ENCODE assay signal across 36 cellular contexts in the genomic region with DNA sequence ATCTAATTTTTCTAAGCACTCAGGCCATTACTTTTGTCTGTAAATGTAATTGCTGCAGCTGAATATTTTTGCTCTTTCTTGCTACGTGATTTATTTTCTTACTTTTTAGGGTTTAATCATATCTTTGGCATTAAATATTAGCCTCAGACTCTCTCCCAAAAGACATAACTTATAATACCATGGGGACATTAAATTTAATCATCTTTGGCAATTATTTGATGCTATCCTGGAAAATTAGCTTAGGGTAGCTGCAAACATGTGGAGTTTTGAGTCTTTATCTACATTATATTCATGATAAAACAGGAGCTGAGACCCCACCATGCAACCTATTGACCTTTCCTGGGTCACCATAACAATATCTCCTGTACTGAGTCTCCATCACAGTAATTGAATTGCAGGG. TPM values are rescaled to one million over a fixed set of nuclear protein-coding genes. Genes with fewer than 3 reads are reported as not detected.
"Had no signal": no experiment of that assay in that cellular context is flagged by ENCODE, and none has a peak within 500 bp of the region (broad histone marks: within the 10 kb centered on the region; RNA-seq: fewer than 3 reads in every experiment).

No MANE protein-coding gene starts in this region.

- H3K4me3 ChIP-seq: adrenal gland, body of pancreas, breast epithelium had no signal

- H3K27ac Mint-ChIP-seq: activated B cell treated with CpG ODN at 0.5 μM for 24 hours; activated CD4-positive, alpha-beta memory T cell treated with anti-CD3 and anti-CD28 coated beads for 36 hours; activated CD4-positive, alpha-beta T cell treated with anti-CD3 and anti-CD28 coated beads, Interleukin-2, amount 10 ng/mL, durations not matched to agents 24 days and 14 days; activated CD8-positive, alpha-beta T cell treated with anti-CD3 and anti-CD28 coated beads for 36 hours; activated naive CD4-positive, alpha-beta T cell treated with anti-CD3 and anti-CD28 coated beads for 36 hours; activated naive CD8-positive, alpha-beta T cell treated with anti-CD3 and anti-CD28 coated beads for 36 hours; activated T-cell treated with anti-CD3 and anti-CD28 coated beads, Interleukin-2, amount 50 U/mL, for 72 hours; activated T-helper 1 cell treated with anti-CD3 and anti-CD28 coated beads, Interleukin-12 subunit alpha, Interleukin-12 subunit beta, Interleukin-2, Interleukin-4 antibody, amounts not matched to agents 30 ng/mL and 10 ng/mL and 1 ng/mL, durations not matched to agents 14 hours and 24 hours and 36 hours; activated T-helper 17 cell treated with anti-CD3 and anti-CD28 coated beads, Interleukin-2, amount 50 U/mL, for 72 hours; T-helper 1 cell treated with Interleukin-12 subunit alpha and Interleukin-12 subunit beta and Interleukin-4 antibody, amounts not matched to agents 30 μg/mL and 1 μg/mL, for 36 hours; T-helper 2 cell treated with Interferon-gamma antibody and Interleukin-4, amounts not matched to agents 5 μg/mL and 100 μg/mL, for 36 hours had no signal

- H3K4me1 ChIP-seq: adrenal gland, body of pancreas, breast epithelium had no signal

- H3K27me3 ChIP-seq: adrenal gland, body of pancreas, brain microvascular endothelial cell, breast epithelium had no signal

- H3K9me3 ChIP-seq: adrenal gland, body of pancreas, breast epithelium had no signal

- H3K4me1 Mint-ChIP-seq: activated B cell treated with CpG ODN at 0.5 μM for 24 hours had no signal

- ATAC-seq: activated CD8-positive, alpha-beta T cell treated with anti-CD3 and anti-CD28 coated beads for 36 hours; activated naive CD4-positive, alpha-beta T cell treated with anti-CD3 and anti-CD28 coated beads, Interleukin-2, amount 50 U/mL, for 72 hours; activated T-cell treated with anti-CD3 and anti-CD28 coated beads, Interleukin-2, amount 50 U/mL, for 4 hours; activated T-cell treated with anti-CD3 and anti-CD28 coated beads, Interleukin-2, amount 50 U/mL, for 72 hours; activated T-helper 17 cell treated with anti-CD3 and anti-CD28 coated beads, Interleukin-2, amount 50 U/mL, for 72 hours; body of pancreas had no signal

- H3K9me3 Mint-ChIP-seq: activated B cell treated with CpG ODN at 0.5 μM for 24 hours; activated CD4-positive, alpha-beta memory T cell treated with anti-CD3 and anti-CD28 coated beads for 36 hours; activated CD4-positive, alpha-beta T cell treated with anti-CD3 and anti-CD28 coated beads, Interleukin-2, amount 10 ng/mL, durations not matched to agents 24 days and 14 days; activated CD8-positive, alpha-beta T cell treated with anti-CD3 and anti-CD28 coated beads for 36 hours; activated naive CD4-positive, alpha-beta T cell treated with anti-CD3 and anti-CD28 coated beads for 36 hours; activated naive CD4-positive, alpha-beta T cell treated with anti-CD3 and anti-CD28 coated beads, Interleukin-2, amount 50 U/mL, for 72 hours; activated naive CD8-positive, alpha-beta T cell treated with anti-CD3 and anti-CD28 coated beads for 36 hours; activated T-cell treated with anti-CD3 and anti-CD28 coated beads, Interleukin-2, amount 50 U/mL, for 4 hours; activated T-cell treated with anti-CD3 and anti-CD28 coated beads, Interleukin-2, amount 50 U/mL, for 72 hours; activated T-helper 1 cell treated with anti-CD3 and anti-CD28 coated beads, Interleukin-12 subunit alpha, Interleukin-12 subunit beta, Interleukin-2, Interleukin-4 antibody, amounts not matched to agents 30 ng/mL and 10 ng/mL and 1 ng/mL, durations not matched to agents 14 hours and 24 hours and 36 hours; activated T-helper 17 cell treated with anti-CD3 and anti-CD28 coated beads, Interleukin-2, amount 50 U/mL, for 72 hours; T-helper 1 cell treated with Interleukin-12 subunit alpha and Interleukin-12 subunit beta and Interleukin-4 antibody, amounts not matched to agents 30 μg/mL and 1 μg/mL, for 36 hours; T-helper 2 cell treated with Interferon-gamma antibody and Interleukin-4, amounts not matched to agents 5 μg/mL and 100 μg/mL, for 36 hours had no signal

- H3K36me3 Mint-ChIP-seq: activated CD4-positive, alpha-beta memory T cell treated with anti-CD3 and anti-CD28 coated beads for 36 hours; activated naive CD4-positive, alpha-beta T cell treated with anti-CD3 and anti-CD28 coated beads, Interleukin-2, amount 50 U/mL, for 72 hours; activated naive CD8-positive, alpha-beta T cell treated with anti-CD3 and anti-CD28 coated beads for 36 hours had no signal

- H3K27me3 Mint-ChIP-seq: activated CD4-positive, alpha-beta memory T cell treated with anti-CD3 and anti-CD28 coated beads for 36 hours; activated CD8-positive, alpha-beta T cell treated with anti-CD3 and anti-CD28 coated beads for 36 hours; activated naive CD8-positive, alpha-beta T cell treated with anti-CD3 and anti-CD28 coated beads for 36 hours; activated T-helper 17 cell treated with anti-CD3 and anti-CD28 coated beads, Interleukin-2, amount 50 U/mL, for 72 hours had no signal

- H3K27ac ChIP-seq: adrenal gland, body of pancreas, brain microvascular endothelial cell, breast epithelium, VCaP had no signal

- H3K36me3 ChIP-seq: adrenal gland, brain microvascular endothelial cell, breast epithelium had no signal

- H3K4me3 Mint-ChIP-seq: activated B cell treated with CpG ODN at 0.5 μM for 24 hours; activated CD4-positive, alpha-beta memory T cell treated with anti-CD3 and anti-CD28 coated beads for 36 hours; activated CD4-positive, alpha-beta T cell treated with anti-CD3 and anti-CD28 coated beads, Interleukin-2, amount 10 ng/mL, durations not matched to agents 24 days and 14 days; activated CD8-positive, alpha-beta T cell treated with anti-CD3 and anti-CD28 coated beads for 36 hours; activated naive CD4-positive, alpha-beta T cell treated with anti-CD3 and anti-CD28 coated beads for 36 hours; activated naive CD8-positive, alpha-beta T cell treated with anti-CD3 and anti-CD28 coated beads for 36 hours; activated T-cell treated with anti-CD3 and anti-CD28 coated beads, Interleukin-2, amount 50 U/mL, for 4 hours; activated T-cell treated with anti-CD3 and anti-CD28 coated beads, Interleukin-2, amount 50 U/mL, for 72 hours; activated T-helper 1 cell treated with anti-CD3 and anti-CD28 coated beads, Interleukin-12 subunit alpha, Interleukin-12 subunit beta, Interleukin-2, Interleukin-4 antibody, amounts not matched to agents 30 ng/mL and 10 ng/mL and 1 ng/mL, durations not matched to agents 14 hours and 24 hours and 36 hours; activated T-helper 17 cell treated with anti-CD3 and anti-CD28 coated beads, Interleukin-2, amount 50 U/mL, for 72 hours; T-helper 1 cell treated with Interleukin-12 subunit alpha and Interleukin-12 subunit beta and Interleukin-4 antibody, amounts not matched to agents 30 μg/mL and 1 μg/mL, for 36 hours; T-helper 2 cell treated with Interferon-gamma antibody and Interleukin-4, amounts not matched to agents 5 μg/mL and 100 μg/mL, for 36 hours had no signal

- DNase-seq: activated B cell treated with CpG ODN at 0.5 μM for 24 hours; activated CD4-positive, alpha-beta memory T cell treated with anti-CD3 and anti-CD28 coated beads for 36 hours; activated CD4-positive, alpha-beta T cell treated with anti-CD3 and anti-CD28 coated beads for 4 hours; activated CD4-positive, alpha-beta T cell treated with anti-CD3 and anti-CD28 coated beads, Interleukin-2, amount 10 ng/mL, durations not matched to agents 24 days and 14 days; activated CD4-positive, alpha-beta T cell treated with anti-CD3 and anti-CD28 coated beads, Interleukin-2, amount 50 U/mL, for 1 hour; activated CD4-positive, alpha-beta T cell treated with anti-CD3 and anti-CD28 coated beads, Interleukin-2, amount 50 U/mL, for 4 hours; activated CD8-positive, alpha-beta memory T cell treated with anti-CD3 and anti-CD28 coated beads, Interleukin-2, amount 50 U/mL, for 4 hours; activated CD8-positive, alpha-beta T cell treated with anti-CD3 and anti-CD28 coated beads for 36 hours; activated effector memory CD4-positive, alpha-beta T cell treated with anti-CD3 and anti-CD28 coated beads, Interleukin-2, amount 50 U/mL, for 16 hours; activated gamma-delta T cell treated with Interleukin-2 at 50 U/mL for 16 hours; activated naive CD4-positive, alpha-beta T cell; activated naive CD4-positive, alpha-beta T cell treated with anti-CD3 and anti-CD28 coated beads for 36 hours; activated naive CD4-positive, alpha-beta T cell treated with anti-CD3 and anti-CD28 coated beads, Interleukin-2, amount 50 U/mL, for 16 hours; activated naive CD8-positive, alpha-beta T cell treated with anti-CD3 and anti-CD28 coated beads for 36 hours; activated T-cell treated with anti-CD3 and anti-CD28 coated beads for 4 hours; activated T-cell treated with anti-CD3 and anti-CD28 coated beads, Interleukin-2, amount 50 U/mL, for 1 hour; activated T-cell treated with anti-CD3 and anti-CD28 coated beads, Interleukin-2, amount 50 U/mL, for 4 hours; activated T-cell treated with anti-CD3 and anti-CD28 coated beads, Interleukin-2, amount 50 U/mL, for 72 hours; amniotic stem cell; aorta; body of pancreas; brain microvascular endothelial cell; central memory CD4-positive, alpha-beta T cell; T-helper 2 cell; T-helper 9 cell had no signal

RNA-seq across cellular contexts. Expression of a gene that starts 59.1 kb away (rescaled TPM):
- total RNA-seq: activated B cell treated with CpG ODN at 0.5 μM for 24 hours; activated T-helper 17 cell treated with anti-CD3 and anti-CD28 coated beads, Interleukin-2, amount 50 U/mL, for 72 hours; adrenal gland; aorta; astrocyte; body of pancreas; cardiac septum; cerebellum had no signal
- polyA plus RNA-seq: adrenal gland, aorta had no signal
